ENCODE assay signal across 8 cellular contexts in genomic region chr17:43467981-43468541, GRCh38. TPM values are rescaled to one million over a fixed set of nuclear protein-coding genes. Genes with fewer than 3 reads are reported as not detected.
DNase-seq lines count a peak whose midpoint lies in the region; ATAC-seq and TF ChIP-seq lines count a peak whose summit lies in the region.
"Had no signal": no experiment of that assay in that cellular context is flagged by ENCODE, and none has a peak within 500 bp of the region (broad histone marks: within the 10 kb centered on the region; RNA-seq: fewer than 3 reads in every experiment).

No MANE protein-coding gene starts in this region.

- peaks cover 5% of the 10 kb centered on the region for H3K4me1 Mint-ChIP-seq in activated T-helper 2 cell treated with anti-CD3 and anti-CD28 coated beads, Interferon-gamma antibody, Interleukin-2, Interleukin-4, amounts not matched to agents 10 μg/mL and 5 μg/mL and 100 μg/mL, durations not matched to agents 14 hours and 24 hours and 36 hours (ENCODE audit: low read depth)

- no peak overlapping the region for H3K4me3 Mint-ChIP-seq in activated T-helper 2 cell treated with anti-CD3 and anti-CD28 coated beads, Interferon-gamma antibody, Interleukin-2, Interleukin-4, amounts not matched to agents 10 μg/mL and 5 μg/mL and 100 μg/mL, durations not matched to agents 14 hours and 24 hours and 36 hours (ENCODE audit: low read depth)

- POLR2A ChIA-PET in HEK293 (lab: Yijun Ruan, JAX): interaction anchor here (2.8 kb wide), 1 partner anchor 69 kb away, joined by 13 read pairs; the partner anchor contains the start of gene ARL4D

- no peak for TF ChIP-seq CTCF in HEK293 (tag by site-specific recombination; IDR thresholded peaks at IDR 0.05)
- TF ChIP-seq CTCF in suprapubic skin (IDR thresholded peaks at IDR 0.05): no peak

- H3K9me3 ChIP-seq in HEK293 (ENCODE audit: control insufficient read depth, insufficient read depth, low read depth, low read length) (no peaks in the 10 kb centered on the region), adipocyte (ENCODE audit: control insufficient read depth, low read length) (no peaks in the 10 kb centered on the region), suprapubic skin (no peaks in the 10 kb centered on the region)

- CTCF ChIA-PET in HEK293 (lab: Yijun Ruan, JAX): interaction anchor here (0.6 to 4.9 kb wide), 4 partner anchors 15 to 74 kb away, joined by 3 to 39 read pairs (median 9); partner anchors contain the start of gene DHX8

- no peak overlapping the region for H3K27ac Mint-ChIP-seq in activated T-helper 2 cell treated with anti-CD3 and anti-CD28 coated beads, Interferon-gamma antibody, Interleukin-2, Interleukin-4, amounts not matched to agents 10 μg/mL and 5 μg/mL and 100 μg/mL, durations not matched to agents 14 hours and 24 hours and 36 hours

- TF ChIP-seq POLR2A in suprapubic skin (IDR thresholded peaks at IDR 0.05): no peak

- H3K36me3 Mint-ChIP-seq in activated T-helper 2 cell treated with anti-CD3 and anti-CD28 coated beads, Interferon-gamma antibody, Interleukin-2, Interleukin-4, amounts not matched to agents 10 μg/mL and 5 μg/mL and 100 μg/mL, durations not matched to agents 14 hours and 24 hours and 36 hours (ENCODE audit: low read depth): no peaks in the 10 kb centered on the region

- H3K4me3 ChIP-seq in HEK293 (ENCODE audit: low read depth, low read length) (no peak overlapping the region), adipocyte (ENCODE audit: low read length) (peak overlapping the region; percentile 7), suprapubic skin (no peak overlapping the region)

- peak; percentile 63 for ATAC-seq in left ventricle myocardium superior
- no peak for ATAC-seq in HG02623 (IDR thresholded peaks at IDR 0.05; ENCODE audit: unreplicated experiment)

- peaks cover 8% of the 10 kb centered on the region for H3K27me3 Mint-ChIP-seq in activated T-helper 2 cell treated with anti-CD3 and anti-CD28 coated beads, Interferon-gamma antibody, Interleukin-2, Interleukin-4, amounts not matched to agents 10 μg/mL and 5 μg/mL and 100 μg/mL, durations not matched to agents 14 hours and 24 hours and 36 hours (ENCODE audit: low read depth)

- H3K36me3 ChIP-seq in HEK293 (ENCODE audit: control insufficient read depth in 2 of 2, insufficient read depth in 1 of 2, low read length in 2 of 2): no peaks in the 10 kb centered on the region
- H3K36me3 ChIP-seq in adipocyte (ENCODE audit: control insufficient read depth, insufficient read depth, low read length, severe bottlenecking): no peaks in the 10 kb centered on the region
- H3K36me3 ChIP-seq in suprapubic skin: no peaks in the 10 kb centered on the region

- H3K27ac ChIP-seq in HEK293 (ENCODE audit: extremely low read depth, low read depth, low read length) (no peak overlapping the region), suprapubic skin (peak overlapping the region; percentile 88)

- WGBS in suprapubic skin: 11% methylated on average over 6 of the region's 6 CpGs

- DNase-seq in adipocyte (ENCODE audit: low read depth): peak; percentile 96
- no peak for DNase-seq in left ventricle myocardium superior
- DNase-seq in suprapubic skin (ENCODE audit: low spot score in 2 of 2): no peak
- no peak for DNase-seq in stimulated activated CD8-positive, alpha-beta memory T cell treated with anti-CD3 and anti-CD28 coated beads, Interleukin-4, amount 100 ng/mL, for 48 hours
- no peak for DNase-seq in activated T-helper 2 cell treated with anti-CD3 and anti-CD28 coated beads, Interferon-gamma antibody, Interleukin-2, Interleukin-4, amounts not matched to agents 10 μg/mL and 5 μg/mL and 100 μg/mL, durations not matched to agents 14 hours and 24 hours and 36 hours (ENCODE audit: low spot score)
- DNase-seq: NCI-H510A had no signal

- H3K9ac ChIP-seq in adipocyte (ENCODE audit: low read length): peak overlapping the region; percentile 71

- intact Hi-C loops in left ventricle myocardium superior (cut with micrococcal nuclease): no loop called here
- intact Hi-C loops in activated T-helper 2 cell treated with anti-CD3 and anti-CD28 coated beads, Interferon-gamma antibody, Interleukin-2, Interleukin-4, amounts not matched to agents 10 μg/mL and 5 μg/mL and 100 μg/mL, durations not matched to agents 14 hours and 24 hours and 36 hours (cut with micrococcal nuclease): no loop called here

- no peaks in the 10 kb centered on the region for H3K9me3 Mint-ChIP-seq in activated T-helper 2 cell treated with anti-CD3 and anti-CD28 coated beads, Interferon-gamma antibody, Interleukin-2, Interleukin-4, amounts not matched to agents 10 μg/mL and 5 μg/mL and 100 μg/mL, durations not matched to agents 14 hours and 24 hours and 36 hours

- H3K27me3 ChIP-seq in adipocyte (replicated peaks; ENCODE audit: control insufficient read depth, insufficient read depth, low read length) (no peaks in the 10 kb centered on the region), suprapubic skin (no peaks in the 10 kb centered on the region)

- H3K4me1 ChIP-seq in HEK293 (ENCODE audit: control insufficient read depth, insufficient read depth, low read length) (no peaks in the 10 kb centered on the region), adipocyte (ENCODE audit: control insufficient read depth, insufficient read depth, low read length) (peaks cover 53% of the 10 kb centered on the region), suprapubic skin (peaks cover 49% of the 10 kb centered on the region)

- TF ChIP-seq EP300 in suprapubic skin (IDR thresholded peaks at IDR 0.05): no peak

TF ChIP-seq in HEK293, 187 proteins besides CTCF, POLR2A, EP300 and RAD21:
- TF ChIP-seq ZNF707 (tag by site-specific recombination; IDR thresholded peaks at IDR 0.05) (no peak), ZNF777 (tag by site-specific recombination; IDR thresholded peaks at IDR 0.05; ENCODE audit: borderline replicate concordance) (no peak), ZNF146 (tag by site-specific recombination; IDR thresholded peaks at IDR 0.05) (no peak), PRDM10 (tag by site-specific recombination; IDR thresholded peaks at IDR 0.05) (peak; percentile 51)

RNA-seq across cellular contexts. Expression of gene DHX8, which starts 15.7 kb away (rescaled TPM):
- 29.7 TPM for total RNA-seq in left ventricle myocardium superior
- total RNA-seq in suprapubic skin: 10 to 100 TPM; 31.4 to 57.1 (median 46.1) TPM
- 53.2 and 56.8 TPM in 2 replicates for total RNA-seq in activated T-helper 2 cell treated with anti-CD3 and anti-CD28 coated beads, Interferon-gamma antibody, Interleukin-2, Interleukin-4, amounts not matched to agents 10 μg/mL and 5 μg/mL and 100 μg/mL, durations not matched to agents 14 hours and 24 hours and 36 hours
